Comparison of ENCODE assay signal across 27 cellular contexts in the genomic region with DNA sequence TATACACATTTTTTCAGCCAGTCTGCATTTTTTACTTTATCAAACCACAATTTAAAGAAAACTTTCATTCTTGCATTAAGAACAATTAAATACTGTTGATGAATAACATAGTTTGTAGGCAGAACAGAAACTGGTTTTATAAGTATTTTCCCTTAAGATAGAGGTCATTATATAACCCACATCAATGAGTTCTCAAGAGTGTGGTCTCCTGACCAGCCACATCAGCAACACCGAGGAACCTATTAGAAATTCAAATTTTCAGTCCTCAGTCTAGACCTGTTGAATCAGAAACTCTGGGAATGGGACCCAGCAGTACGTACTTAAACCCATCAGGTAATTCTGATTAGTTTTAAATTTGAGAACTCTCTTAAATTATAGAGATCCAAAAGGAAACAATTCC.
"Had no signal": no experiment of that assay in that cellular context is flagged by ENCODE, and none has a peak within 500 bp of the region (broad histone marks: within the 10 kb centered on the region; RNA-seq: fewer than 3 reads in every experiment).

No MANE protein-coding gene starts in this region.

- H3K4me1 ChIP-seq: gastrocnemius medialis, psoas muscle, sigmoid colon, suprapubic skin, transverse colon, upper lobe of right lung, uterus had no signal

- H3K9me3 Mint-ChIP-seq: natural killer cell treated with Interleukin-12 subunit alpha and Interleukin-12 subunit beta and Interleukin-15 and Interleukin-18, amount 100 ng/mL, for 72 hours; stimulated activated naive CD8-positive, alpha-beta T cell treated with anti-CD3 and anti-CD28 coated beads, Interleukin-15, Interleukin-2, amounts not matched to agents 100 ng/mL and 50 ng/mL, for 24 hours had no signal

- DNase-seq: dorsolateral prefrontal cortex; effector CD4-positive, alpha-beta T cell; foreskin fibroblast; gastrocnemius medialis; head of caudate nucleus; kidney; mucosa of descending colon; naive B cell; ovary; posterior cingulate gyrus; psoas muscle; right cardiac atrium; sigmoid colon; spleen; stimulated activated CD4-positive, alpha-beta T cell treated with anti-CD3 and anti-CD28 coated beads, Interleukin-2, amount 100 ng/mL, for 48 hours; stimulated activated naive B cell treated with anti-CD40 and anti-IgM and Interleukin-4, amounts not matched to agents 10 μg/mL and 1 μg/mL and 100 μg/mL, for 72 hours; transverse colon; upper lobe of right lung; uterus had no signal

- H3K9me3 ChIP-seq: gastrocnemius medialis, mucosa of descending colon, ovary, psoas muscle, sigmoid colon, spleen, suprapubic skin, transverse colon, upper lobe of right lung, uterus had no signal

- FAIRE-seq: colon, kidney had no signal

- H3K27ac Mint-ChIP-seq: memory B cell; mesothelial cell of epicardium; naive B cell; natural killer cell treated with Interleukin-12 subunit alpha and Interleukin-12 subunit beta and Interleukin-15 and Interleukin-18, amount 100 ng/mL, for 72 hours; stimulated activated naive B cell treated with anti-CD40 and anti-IgM and Interleukin-4, amounts not matched to agents 10 μg/mL and 1 μg/mL and 100 μg/mL, for 72 hours; stimulated activated naive CD8-positive, alpha-beta T cell treated with anti-CD3 and anti-CD28 coated beads, Interleukin-15, Interleukin-2, amounts not matched to agents 100 ng/mL and 50 ng/mL, for 24 hours had no signal

- H3K4me3 Mint-ChIP-seq: memory B cell; mesothelial cell of epicardium; naive B cell; natural killer cell treated with Interleukin-12 subunit alpha and Interleukin-12 subunit beta and Interleukin-15 and Interleukin-18, amount 100 ng/mL, for 72 hours; neural crest cell; stimulated activated naive B cell treated with anti-CD40 and anti-IgM and Interleukin-4, amounts not matched to agents 10 μg/mL and 1 μg/mL and 100 μg/mL, for 72 hours; stimulated activated naive CD8-positive, alpha-beta T cell treated with anti-CD3 and anti-CD28 coated beads, Interleukin-15, Interleukin-2, amounts not matched to agents 100 ng/mL and 50 ng/mL, for 24 hours had no signal

- H3K4me3 ChIP-seq: dorsolateral prefrontal cortex, gastrocnemius medialis, lung, mucosa of descending colon, ovary, psoas muscle, sigmoid colon, spleen, suprapubic skin, transverse colon, upper lobe of right lung, uterus had no signal

- H3K27me3 Mint-ChIP-seq: natural killer cell treated with Interleukin-12 subunit alpha and Interleukin-12 subunit beta and Interleukin-15 and Interleukin-18, amount 100 ng/mL, for 72 hours had no signal

- H3K36me3 ChIP-seq: gastrocnemius medialis, ovary, sigmoid colon, spleen, suprapubic skin, transverse colon, upper lobe of right lung, uterus had no signal

- H3K4me1 Mint-ChIP-seq: neural crest cell; stimulated activated naive B cell treated with anti-CD40 and anti-IgM and Interleukin-4, amounts not matched to agents 10 μg/mL and 1 μg/mL and 100 μg/mL, for 72 hours had no signal

- H3K36me3 Mint-ChIP-seq: memory B cell; naive B cell; natural killer cell treated with Interleukin-12 subunit alpha and Interleukin-12 subunit beta and Interleukin-15 and Interleukin-18, amount 100 ng/mL, for 72 hours; stimulated activated naive B cell treated with anti-CD40 and anti-IgM and Interleukin-4, amounts not matched to agents 10 μg/mL and 1 μg/mL and 100 μg/mL, for 72 hours had no signal

- H3K27me3 ChIP-seq: dorsolateral prefrontal cortex, gastrocnemius medialis, ovary, sigmoid colon, spleen, suprapubic skin, transverse colon, upper lobe of right lung, uterus had no signal

- H3K27ac ChIP-seq: dorsolateral prefrontal cortex, gastrocnemius medialis, ovary, psoas muscle, sigmoid colon, spleen, suprapubic skin, transverse colon, upper lobe of right lung, uterus had no signal
